1 cellular context compared by ENCODE assay signal in genomic region chr19:925087-925911, GRCh38.
A peak's percentile ranks its signal among the peaks of the same experiment; 100 is the strongest.
TF ChIP-seq lines count a peak whose summit lies in the region.

No MANE protein-coding gene starts in this region.

TF ChIP-seq in K562, 482 proteins besides CTCF, POLR2A, EP300 and RAD21 (continues in another document):
- TF ChIP-seq SMARCE1 (IDR thresholded peaks at IDR 0.05) = peak; percentile 24; the same call in 1 of the 2 replicates
- TF ChIP-seq NFE2 (IDR thresholded peaks at IDR 0.05; ENCODE audit: low read depth) = 0 out of 2 replicates have a peak, but pooled peaks have one; percentile 6
- no peak for TF ChIP-seq FOS (IDR thresholded peaks at IDR 0.05; ENCODE audit: extremely low read depth, insufficient read length)
- no peak for TF ChIP-seq KLF6 (CRISPR knock-in tag; IDR thresholded peaks at IDR 0.05; ENCODE audit: borderline replicate concordance)
- no peak for TF ChIP-seq NFIX (CRISPR knock-in tag; IDR thresholded peaks at IDR 0.05; ENCODE audit: low read depth)
- TF ChIP-seq SMARCA4 (IDR thresholded peaks at IDR 0.05) = 0 out of 2 replicates have a peak, but pooled peaks have one; percentile 15
- TF ChIP-seq MEF2A (IDR thresholded peaks at IDR 0.05; ENCODE audit: control insufficient read depth, low read depth, low read length) = no peak
- no peak for TF ChIP-seq ZNF274 (IDR thresholded peaks at IDR 0.05; ENCODE audit: borderline replicate concordance, low read depth, low read length)
- no peak for TF ChIP-seq ZNF174 (CRISPR knock-in tag; IDR thresholded peaks at IDR 0.05)
- TF ChIP-seq ZNF57 (CRISPR knock-in tag; IDR thresholded peaks at IDR 0.05) = no peak
- no peak for TF ChIP-seq HNRNPUL1 (IDR thresholded peaks at IDR 0.05; ENCODE audit: low read length)
- no peak for TF ChIP-seq ZFP1 (CRISPR knock-in tag; IDR thresholded peaks at IDR 0.05)
- TF ChIP-seq SMARCA5 (IDR thresholded peaks at IDR 0.05) = peak; percentile 95; the same call in 1 of the 2 replicates
- TF ChIP-seq E2F6 (IDR thresholded peaks at IDR 0.05; ENCODE audit: borderline replicate concordance in 1 of 2, extremely low read depth in 1 of 2, insufficient read depth in 1 of 2, insufficient read length in 1 of 2, low read depth in 1 of 2, low read length in 1 of 2, poor library complexity in 1 of 2, severe bottlenecking in 1 of 2) = peak; percentile 6 to 44
- no peak for TF ChIP-seq CBX8 (IDR thresholded peaks at IDR 0.05; ENCODE audit: borderline replicate concordance, extremely low read depth, low read depth, low read length, poor library complexity, severe bottlenecking)
- TF ChIP-seq ZNF717 (CRISPR knock-in tag; IDR thresholded peaks at IDR 0.05) = no peak
- no peak for TF ChIP-seq PCBP2 (IDR thresholded peaks at IDR 0.05; ENCODE audit: low read depth, low read length, poor library complexity, severe bottlenecking)
- TF ChIP-seq GABPA (tag; conservative IDR thresholded peaks at IDR 0.05; ENCODE audit: low read depth) = no peak
- TF ChIP-seq ELF2 (CRISPR knock-in tag; IDR thresholded peaks at IDR 0.05) = no peak
- TF ChIP-seq HDAC3 (IDR thresholded peaks at IDR 0.05; ENCODE audit: borderline replicate concordance, partially characterized antibody) = peak; percentile 68
- no peak; the same call in 1 of the 2 replicates for TF ChIP-seq HNRNPL (IDR thresholded peaks at IDR 0.05; ENCODE audit: low read depth, low read length)
- no peak for TF ChIP-seq ZNF23 (CRISPR knock-in tag; IDR thresholded peaks at IDR 0.05)
- peak; percentile 77 for TF ChIP-seq USF2 (CRISPR knock-in tag; IDR thresholded peaks at IDR 0.05)
- no peak for TF ChIP-seq ARNT (IDR thresholded peaks at IDR 0.05)
- no peak for TF ChIP-seq ZBTB5 (IDR thresholded peaks at IDR 0.05)
- TF ChIP-seq ZNF140 (CRISPR knock-in tag; IDR thresholded peaks at IDR 0.05) = no peak
- peak; percentile 48; the same call in 1 of the 2 replicates for TF ChIP-seq ZBTB12 (CRISPR knock-in tag; IDR thresholded peaks at IDR 0.05)
- TF ChIP-seq ZNF134 (CRISPR knock-in tag; conservative IDR thresholded peaks at IDR 0.05) = 0 out of 2 replicates have a peak, but pooled peaks have one; percentile 26
- TF ChIP-seq TFAM (CRISPR knock-in tag; conservative IDR thresholded peaks at IDR 0.05) = no peak
- no peak for TF ChIP-seq FOXJ2 (tag; IDR thresholded peaks at IDR 0.05)
- TF ChIP-seq ADNP (tag; IDR thresholded peaks at IDR 0.05) = peak; percentile 44; the same call in 1 of the 2 replicates
- no peak for TF ChIP-seq POU5F1 (IDR thresholded peaks at IDR 0.05; ENCODE audit: borderline replicate concordance, low read depth, low read length, partially characterized antibody)
- peak; percentile 52 for TF ChIP-seq CEBPB (tag; IDR thresholded peaks at IDR 0.05)
- TF ChIP-seq AFF4 (CRISPR knock-in tag; IDR thresholded peaks at IDR 0.05) = no peak
- no peak for TF ChIP-seq ZBED1 (IDR thresholded peaks at IDR 0.05)
- TF ChIP-seq PTBP1 (IDR thresholded peaks at IDR 0.05; ENCODE audit: low read depth, low read length) = peak; percentile 94
- TF ChIP-seq CREM (IDR thresholded peaks at IDR 0.05; ENCODE audit: low read depth) = peak; percentile 48; the same call in 1 of the 2 replicates
- TF ChIP-seq NR2C2 (CRISPR knock-in tag; IDR thresholded peaks at IDR 0.05) = 0 out of 2 replicates have a peak, but pooled peaks have one; percentile 22
- peak; percentile 28; the same call in 1 of the 2 replicates for TF ChIP-seq NR2C2 (tag; IDR thresholded peaks at IDR 0.05)
- TF ChIP-seq ZFX (CRISPR knock-in tag; IDR thresholded peaks at IDR 0.05) = peak; percentile 58
- no peak; the same call in 1 of the 2 replicates for TF ChIP-seq REST (CRISPR knock-in tag; IDR thresholded peaks at IDR 0.05; ENCODE audit: low read depth)
- TF ChIP-seq CAMTA2 (CRISPR knock-in tag; conservative IDR thresholded peaks at IDR 0.05) = 0 out of 2 replicates have a peak, but pooled peaks have one; percentile 47
- TF ChIP-seq TFE3 (CRISPR knock-in tag; IDR thresholded peaks at IDR 0.05) = no peak
- TF ChIP-seq NFATC3 (IDR thresholded peaks at IDR 0.05) = no peak
- TF ChIP-seq NR4A1 (CRISPR knock-in tag; IDR thresholded peaks at IDR 0.05) = no peak
- TF ChIP-seq NR4A1 (tag; IDR thresholded peaks at IDR 0.05) = no peak
- TF ChIP-seq MEIS2 (IDR thresholded peaks at IDR 0.05; ENCODE audit: partially characterized antibody) = peak; percentile 72
- no peak for TF ChIP-seq ZKSCAN8 (CRISPR knock-in tag; IDR thresholded peaks at IDR 0.05)
- TF ChIP-seq ZNF436 (CRISPR knock-in tag; IDR thresholded peaks at IDR 0.05) = no peak
- no peak for TF ChIP-seq CC2D1A (IDR thresholded peaks at IDR 0.05)
- no peak for TF ChIP-seq ID3 (CRISPR knock-in tag; IDR thresholded peaks at IDR 0.05)
- 0 out of 2 replicates have a peak, but pooled peaks have one; percentile 39 for TF ChIP-seq ID3 (tag; IDR thresholded peaks at IDR 0.05)
- no peak for TF ChIP-seq BCL6 (CRISPR knock-in tag; IDR thresholded peaks at IDR 0.05)
- TF ChIP-seq ZFP36 (IDR thresholded peaks at IDR 0.05; ENCODE audit: low read depth, low read length, partially characterized antibody) = peak; percentile 19
- no peak for TF ChIP-seq TCF3 (CRISPR knock-in tag; IDR thresholded peaks at IDR 0.05)
- TF ChIP-seq SRSF7 (optimal IDR thresholded peaks at IDR 0.05; ENCODE audit: low read depth, low read length) = no peak
- peak; percentile 36; the same call in 1 of the 2 replicates for TF ChIP-seq JUN (IDR thresholded peaks at IDR 0.05; ENCODE audit: borderline replicate concordance, low read depth, low read length)
- TF ChIP-seq JUN (CRISPR knock-in tag; IDR thresholded peaks at IDR 0.05; ENCODE audit: borderline replicate concordance) = peak; percentile 87
- no peak for TF ChIP-seq SNIP1 (IDR thresholded peaks at IDR 0.05; ENCODE audit: low read depth)
- TF ChIP-seq DACH1 (IDR thresholded peaks at IDR 0.05; ENCODE audit: partially characterized antibody) = peak; percentile 29
- TF ChIP-seq ZNF263 (CRISPR knock-in tag; IDR thresholded peaks at IDR 0.05; ENCODE audit: borderline replicate concordance) = peak; percentile 81
- TF ChIP-seq ZKSCAN3 (CRISPR knock-in tag; IDR thresholded peaks at IDR 0.05) = no peak
- TF ChIP-seq CBX2 (IDR thresholded peaks at IDR 0.05; ENCODE audit: insufficient read depth, low read length, poor library complexity, severe bottlenecking) = no peak
- no peak for TF ChIP-seq HOXB6 (CRISPR knock-in tag; IDR thresholded peaks at IDR 0.05; ENCODE audit: borderline replicate concordance)
